In genomic region chr2:217795067-217795466, GRCh38 we compare ENCODE assay signal across 24 cellular contexts.
"Had no signal": no experiment of that assay in that cellular context is flagged by ENCODE, and none has a peak within 500 bp of the region (broad histone marks: within the 10 kb centered on the region; RNA-seq: fewer than 3 reads in every experiment).

No MANE protein-coding gene starts in this region.

- H3K27me3 Mint-ChIP-seq: activated naive CD8-positive, alpha-beta T cell treated with anti-CD3 and anti-CD28 coated beads, Interleukin-2, amount 10 ng/mL, durations not matched to agents 7 days and 5 days had no signal

- DNase-seq: activated CD4-positive, alpha-beta T cell treated with anti-CD3 and anti-CD28 coated beads, Interleukin-2, amount 50 U/mL, for 4 hours; activated naive CD4-positive, alpha-beta T cell treated with Interleukin-2 at 50 U/mL for 16 hours; activated naive CD8-positive, alpha-beta T cell treated with anti-CD3 and anti-CD28 coated beads, Interleukin-2, amount 10 ng/mL, durations not matched to agents 7 days and 5 days; activated T-cell treated with anti-CD3 and anti-CD28 coated beads, Interleukin-2, amount 50 U/mL, for 1 hour; amygdala; central memory CD4-positive, alpha-beta T cell; erythroblast; kidney; left lung; mammary epithelial cell; natural killer cell; posterior cingulate gyrus; retina; stimulated activated naive CD8-positive, alpha-beta T cell treated with anti-CD3 and anti-CD28 coated beads, Interleukin-15, Interleukin-2, amounts not matched to agents 100 U/mL and 50 U/mL, for 24 hours; T-helper 2 cell; WERI-Rb-1 had no signal

- H3K4me3 ChIP-seq: body of pancreas, left lung, skin epidermis, tibial nerve, vagina had no signal

- H3K9me3 Mint-ChIP-seq: activated naive CD8-positive, alpha-beta T cell treated with anti-CD3 and anti-CD28 coated beads, Interleukin-2, amount 10 ng/mL, durations not matched to agents 7 days and 5 days; activated T-helper 2 cell treated with anti-CD3 and anti-CD28 coated beads, Interferon-gamma antibody, Interleukin-2, Interleukin-4, amounts not matched to agents 10 μg/mL and 5 μg/mL and 100 μg/mL, durations not matched to agents 14 hours and 24 hours and 36 hours; natural killer cell had no signal

- H3K36me3 Mint-ChIP-seq: activated naive CD8-positive, alpha-beta T cell treated with anti-CD3 and anti-CD28 coated beads, Interleukin-2, amount 10 ng/mL, durations not matched to agents 7 days and 5 days; natural killer cell had no signal

- H3K36me3 ChIP-seq: left lung, vagina, WERI-Rb-1 had no signal

- H3K27me3 ChIP-seq: body of pancreas, left lung, tibial nerve, vagina had no signal

- H3K27ac Mint-ChIP-seq: activated naive CD8-positive, alpha-beta T cell treated with anti-CD3 and anti-CD28 coated beads, Interleukin-2, amount 10 ng/mL, durations not matched to agents 7 days and 5 days; activated T-helper 2 cell treated with anti-CD3 and anti-CD28 coated beads, Interferon-gamma antibody, Interleukin-2, Interleukin-4, amounts not matched to agents 10 μg/mL and 5 μg/mL and 100 μg/mL, durations not matched to agents 14 hours and 24 hours and 36 hours; natural killer cell had no signal

- H3K4me3 Mint-ChIP-seq: activated naive CD8-positive, alpha-beta T cell treated with anti-CD3 and anti-CD28 coated beads, Interleukin-2, amount 10 ng/mL, durations not matched to agents 7 days and 5 days; natural killer cell had no signal

- ATAC-seq: body of pancreas; left lung; stimulated activated naive CD8-positive, alpha-beta T cell treated with anti-CD3 and anti-CD28 coated beads, Interleukin-15, Interleukin-2, amounts not matched to agents 100 U/mL and 50 U/mL, for 24 hours had no signal

- FAIRE-seq: colon, endometrium, frontal cortex, kidney had no signal
